ENCODE assay signal across 8 cellular contexts in the genomic region with DNA sequence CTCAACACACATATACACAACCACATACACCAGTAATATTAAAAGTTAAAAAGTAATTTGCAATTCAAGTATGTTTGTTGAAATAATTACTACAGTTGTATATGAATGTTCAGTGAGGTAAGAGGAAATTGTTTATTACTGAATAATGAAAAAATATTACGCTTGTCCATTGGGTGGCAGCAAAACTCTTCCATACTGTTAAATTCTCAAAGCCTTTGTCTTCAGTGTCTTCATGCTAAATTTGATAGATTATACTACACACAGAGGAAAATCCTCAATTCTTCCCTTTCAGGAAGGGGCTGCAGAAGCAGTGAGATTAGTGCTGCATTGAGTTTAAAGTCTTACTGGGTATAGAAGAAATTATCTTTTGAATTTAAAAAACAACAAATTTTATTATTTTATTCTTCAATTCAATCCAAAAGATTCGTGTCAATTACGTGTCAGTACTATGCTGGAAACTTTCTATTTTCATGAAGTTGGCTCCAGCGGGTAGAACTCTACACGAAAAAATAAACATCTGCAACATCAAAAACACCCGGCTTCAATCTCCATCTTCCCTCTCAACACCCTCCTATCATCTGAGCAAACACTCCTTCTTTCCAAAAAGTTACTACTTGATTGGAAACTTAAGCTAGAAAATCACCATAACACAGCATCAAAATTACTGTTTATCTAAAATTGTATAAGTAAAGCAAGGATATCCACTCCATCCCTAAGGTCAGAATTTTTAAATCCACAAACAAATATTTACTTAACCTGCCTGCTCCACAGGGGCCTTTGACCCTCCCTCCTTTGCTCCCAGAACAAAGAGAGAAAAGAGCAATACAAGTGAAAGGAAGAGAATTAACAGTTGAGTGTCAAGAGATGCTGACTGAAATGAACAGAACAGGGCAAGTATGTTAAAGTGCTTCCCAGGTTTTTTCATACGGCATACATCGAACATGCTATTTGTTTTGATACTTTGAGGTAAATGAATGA. TPM values are rescaled to one million over a fixed set of nuclear protein-coding genes. Genes with fewer than 3 reads are reported as not detected.
DNase-seq lines count a peak whose midpoint lies in the region; ATAC-seq and TF ChIP-seq lines count a peak whose summit lies in the region.

No MANE protein-coding gene starts in this region.

- ATAC-seq in HG02763 (IDR thresholded peaks at IDR 0.05; ENCODE audit: unreplicated experiment) = no peak

- in situ Hi-C loops in SK-MEL-5 (cut with HindIII; ENCODE audit: low pct_unique_long_range_greater_than_20kb, low sequenced_read_pairs) = no loop called here

- H3K27me3 ChIP-seq in neural progenitor cell = no peaks in the 10 kb centered on the region

- peak; percentile 30; the same call in 1 of the 3 replicates for TF ChIP-seq CTCF in GM12872 (IDR thresholded peaks at IDR 0.05; ENCODE audit: insufficient read depth, low read depth, low read length)
- peak; percentile 57 for TF ChIP-seq CTCF in LNCAP (IDR thresholded peaks at IDR 0.05)
- TF ChIP-seq CTCF in neural progenitor cell (IDR thresholded peaks at IDR 0.05) = peak; percentile 62

- no peak for TF ChIP-seq POLR2A in erythroblast (IDR thresholded peaks at IDR 0.05; ENCODE audit: low read length)

- H4K20me1 ChIP-seq in neural progenitor cell (ENCODE audit: low read depth) = no peaks in the 10 kb centered on the region

- H3K79me2 ChIP-seq in neural progenitor cell (ENCODE audit: low read depth) = no peaks in the 10 kb centered on the region

- peak; percentile 65 for DNase-seq in Ammon's horn (ENCODE audit: low spot score)
- peak; percentile 83 for DNase-seq in SK-MEL-5 (ENCODE audit: low read depth, low spot score)
- DNase-seq in erythroblast (lab: John Stamatoyannopoulos, UW) = peak; percentile 31 to 64
- DNase-seq in neural progenitor cell (ENCODE audit: low spot score) = peak; percentile 49
- no peak for DNase-seq in 8988T

- peaks cover 6% of the 10 kb centered on the region for H3K4me1 Mint-ChIP-seq in neural progenitor cell

- H3K4me3 ChIP-seq in neural progenitor cell = no peak overlapping the region

- H3K9ac ChIP-seq in neural progenitor cell = no peak overlapping the region

- peaks cover 4% of the 10 kb centered on the region for H3K36me3 Mint-ChIP-seq in neural progenitor cell

- peaks cover 5% of the 10 kb centered on the region for H3K9me3 ChIP-seq in neural progenitor cell (ENCODE audit: low read depth)

- H3K4me1 ChIP-seq in neural progenitor cell = peaks cover 8% of the 10 kb centered on the region

- peaks cover 14% of the 10 kb centered on the region for H3K9me3 Mint-ChIP-seq in neural progenitor cell

- H3K27me3 Mint-ChIP-seq in neural progenitor cell (ENCODE audit: insufficient read depth, low read depth) = peaks cover 4% of the 10 kb centered on the region

- no peak overlapping the region for H3K4me3 Mint-ChIP-seq in neural progenitor cell

- no peaks in the 10 kb centered on the region for H3K36me3 ChIP-seq in neural progenitor cell

- H3F3A ChIP-seq in neural progenitor cell (ENCODE audit: low read depth) = no peaks in the 10 kb centered on the region

- H3K27ac Mint-ChIP-seq in neural progenitor cell = no peak overlapping the region

- H2AFZ ChIP-seq in neural progenitor cell (replicated peaks) = no peak overlapping the region

- H3K27ac ChIP-seq in neural progenitor cell = no peak overlapping the region

- H3K4me2 ChIP-seq in neural progenitor cell = no peak overlapping the region

RNA-seq across cellular contexts. Expression of a gene that starts 37.0 kb away (rescaled TPM):
- 37.6 and 40.5 TPM in 2 replicates for total RNA-seq in SK-MEL-5 (2014; rRNA removed; shearing (Covaris generic))
- 31.3 and 36.6 TPM in 2 replicates for polyA plus RNA-seq in SK-MEL-5 (2015; cell fraction: cytosol; rRNA removed)
- 17.7 and 19.4 TPM in 2 replicates for polyA plus RNA-seq in SK-MEL-5 (2015; cell fraction: nucleus; rRNA removed)
- total RNA-seq in neural progenitor cell (ENCODE audit: low replicate concordance) = 5.9 and 10.6 TPM in 2 replicates
